In the genomic region with DNA sequence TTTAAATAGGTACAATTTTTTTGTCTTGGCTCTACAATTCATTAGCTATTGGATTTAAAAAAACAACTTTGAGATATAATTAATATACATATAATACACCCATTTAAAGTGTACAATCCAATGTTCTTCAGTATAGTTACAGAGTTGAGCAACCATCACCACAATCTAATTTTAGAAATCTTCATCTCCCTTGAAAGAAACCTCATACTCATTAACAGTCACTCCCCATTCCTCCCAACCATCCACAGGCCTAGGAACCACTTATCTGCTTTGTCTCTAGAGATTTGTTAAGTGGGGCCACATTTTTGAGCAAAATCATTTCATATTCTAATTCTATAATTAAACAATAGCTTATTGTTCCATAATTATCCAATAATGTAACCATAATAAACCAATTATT, we compare ENCODE assay signal across 19 cellular contexts. TPM values are rescaled to one million over a fixed set of nuclear protein-coding genes. Genes with fewer than 3 reads are reported as not detected.
DNase-seq lines count a peak whose midpoint lies in the region; ATAC-seq, FAIRE-seq and TF ChIP-seq lines count a peak whose summit lies in the region.
"Had no signal": no experiment of that assay in that cellular context is flagged by ENCODE, and none has a peak within 500 bp of the region (broad histone marks: within the 10 kb centered on the region; RNA-seq: fewer than 3 reads in every experiment).

No MANE protein-coding gene starts in this region.

- in situ Hi-C loops in K562 (cut with MboI): no loop called here

- H3K9me3 ChIP-seq in K562 (replicated peaks; ENCODE audit: control insufficient read depth, insufficient read depth, low read depth, low read length) (no peaks in the 10 kb centered on the region), psoas muscle (no peaks in the 10 kb centered on the region)
- H3K9me3 ChIP-seq: neutrophil, SJCRH30, thyroid gland had no signal

- peak; percentile 43 for DNase-seq in GM04503 (ENCODE audit: low read depth)
- peak; percentile 75 to 89 for DNase-seq in NOMO-1 (lab: John Stamatoyannopoulos, UW; ENCODE audit: unreplicated experiment in 2 of 2)
- DNase-seq in K562 (ENCODE audit: extremely low read depth in 1 of 4, low spot score in 3 of 4): no peak
- no peak for DNase-seq in psoas muscle
- no peak for DNase-seq in DMS 273 (lab: John Stamatoyannopoulos, UW; ENCODE audit: unreplicated experiment)
- no peak for DNase-seq in SHP77 treated with DMSO at 0.1 percent for 48 hours (lab: John Stamatoyannopoulos, UW)
- DNase-seq in 8988T: no peak
- DNase-seq: activated CD4-positive, alpha-beta T cell treated with anti-CD3 and anti-CD28 coated beads, Interleukin-2, amount 50 U/mL, for 48 hours; activated T-cell treated with anti-CD3 and anti-CD28 coated beads, Interleukin-2, amount 50 U/mL, for 72 hours; CD4-positive, alpha-beta T cell; cerebellar nuclear complex; midbrain; SJCRH30; thyroid gland had no signal

- H3K27me3 ChIP-seq in K562 (ENCODE audit: control insufficient read depth in 2 of 2, insufficient read depth in 2 of 2, low read length in 2 of 2): peaks cover 11 to 30% of the 10 kb centered on the region in 2 experiments
- H3K27me3 ChIP-seq in psoas muscle (ENCODE audit: insufficient read depth in 3 of 3, low read length in 2 of 3): no peaks in the 10 kb centered on the region
- H3K27me3 ChIP-seq: neutrophil, SJCRH30, thyroid gland had no signal

- BruUV-seq in K562 (replicated peaks; lab: Mats Ljungman, UMichigan): no TSS peak

- POLR2A ChIA-PET in K562 (lab: Yijun Ruan, JAX): interaction anchor here (1.2 kb wide), 1 partner anchor 515 kb away, joined by 3 read pairs; no protein-coding TSS in a partner anchor

- intact Hi-C loops in K562 (cut with micrococcal nuclease) (no loop called here), psoas muscle (cut with DNase I) (no loop called here)

- no peak overlapping the region for H3K9ac ChIP-seq in K562 (ENCODE audit: insufficient read depth in 1 of 2, low read depth in 2 of 2, low read length in 2 of 2)

- H3K36me3 ChIP-seq in K562 (ENCODE audit: control insufficient read depth, insufficient read depth, low read length): no peaks in the 10 kb centered on the region
- no peaks in the 10 kb centered on the region for H3K36me3 ChIP-seq in psoas muscle (ENCODE audit: insufficient read depth in 1 of 2, low read depth in 1 of 2)
- H3K36me3 ChIP-seq: neutrophil, SJCRH30, thyroid gland had no signal

- no peaks in the 10 kb centered on the region; the same call in 1 of the 2 replicates for H4K20me1 ChIP-seq in K562 (replicated peaks; ENCODE audit: control insufficient read depth, insufficient read depth, low read length)

- TF ChIP-seq CTCF in K562 (IDR thresholded peaks at IDR 0.05 in 2 of 3, conservative IDR thresholded peaks at IDR 0.05 in 1 of 3; ENCODE audit: insufficient read depth in 2 of 3, low read depth in 1 of 3, low read length in 3 of 3) (no peak), psoas muscle (IDR thresholded peaks at IDR 0.05) (no peak)

- CTCF ChIA-PET in K562 (lab: Yijun Ruan, JAX; ENCODE audit: low intra/inter-chr PET ratio): no interaction called here

- no peak for TF ChIP-seq RAD21 in K562 (CRISPR knock-in tag; conservative IDR thresholded peaks at IDR 0.05 in 1 of 2, IDR thresholded peaks at IDR 0.05 in 1 of 2)

- no peak for ATAC-seq in K562
- peak in 3 of 4 donors; percentile 52 to 77 (median 64) for ATAC-seq in psoas muscle
- ATAC-seq in HG02678 (IDR thresholded peaks at IDR 0.05; ENCODE audit: unreplicated experiment): no peak
- ATAC-seq: activated T-cell treated with anti-CD3 and anti-CD28 coated beads, Interleukin-2, amount 50 U/mL, for 72 hours; sciatic nerve had no signal

- H3K4me1 ChIP-seq in K562 (replicated peaks in 1 of 2; ENCODE audit: control insufficient read depth in 2 of 2, insufficient read depth in 2 of 2, low read length in 2 of 2): no peaks in the 10 kb centered on the region
- H3K4me1 ChIP-seq in psoas muscle: peaks cover 29% of the 10 kb centered on the region

- no peak overlapping the region for H2AFZ ChIP-seq in K562 (ENCODE audit: low read depth, low read length)

- no peak for FAIRE-seq in K562 (lab: Jason Lieb, UNC)
- FAIRE-seq: islet of Langerhans, TTC549 had no signal

- no peak for TF ChIP-seq EP300 in K562 (IDR thresholded peaks at IDR 0.05; ENCODE audit: low read length)

- H3K9me1 ChIP-seq in K562 (ENCODE audit: control insufficient read depth, insufficient read depth, low read length): no peaks in the 10 kb centered on the region

- H3K4me2 ChIP-seq in K562 (ENCODE audit: insufficient read depth, low read length): no peak overlapping the region

- TF ChIP-seq POLR2A in K562 (conservative IDR thresholded peaks at IDR 0.05): no peak

- H3K27ac ChIP-seq in K562 (ENCODE audit: extremely low read depth, low read depth, low read length) (no peak overlapping the region), psoas muscle (no peak overlapping the region)
- H3K27ac ChIP-seq: neutrophil, SJCRH30, thyroid gland had no signal

- no peak overlapping the region for H3K4me3 ChIP-seq in K562
- H3K4me3 ChIP-seq in psoas muscle: no peak overlapping the region
- H3K4me3 ChIP-seq: SJCRH30, thyroid gland had no signal

- no peaks in the 10 kb centered on the region for H3K79me2 ChIP-seq in K562 (ENCODE audit: control insufficient read depth, insufficient read depth, low read length)

TF ChIP-seq in K562, 482 proteins besides CTCF, POLR2A, EP300 and RAD21:
- TF ChIP-seq, protein P1, sequence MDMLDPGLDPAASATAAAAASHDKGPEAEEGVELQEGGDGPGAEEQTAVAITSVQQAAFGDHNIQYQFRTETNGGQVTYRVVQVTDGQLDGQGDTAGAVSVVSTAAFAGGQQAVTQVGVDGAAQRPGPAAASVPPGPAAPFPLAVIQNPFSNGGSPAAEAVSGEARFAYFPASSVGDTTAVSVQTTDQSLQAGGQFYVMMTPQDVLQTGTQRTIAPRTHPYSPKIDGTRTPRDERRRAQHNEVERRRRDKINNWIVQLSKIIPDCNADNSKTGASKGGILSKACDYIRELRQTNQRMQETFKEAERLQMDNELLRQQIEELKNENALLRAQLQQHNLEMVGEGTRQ (CRISPR knock-in tag; IDR thresholded peaks at IDR 0.05): no peak
- TF ChIP-seq ZNF778 (CRISPR knock-in tag; IDR thresholded peaks at IDR 0.05): no peak
- TF ChIP-seq CEBPG (CRISPR knock-in tag; IDR thresholded peaks at IDR 0.05): no peak
- TF ChIP-seq CEBPG (tag; conservative IDR thresholded peaks at IDR 0.05 in 1 of 2, IDR thresholded peaks at IDR 0.05 in 1 of 2): peak in 1 of 2 experiments; percentile 37; a peak in 1 of 4 replicates
- no peak for TF ChIP-seq BRD9 (IDR thresholded peaks at IDR 0.05; ENCODE audit: low read depth, partially characterized antibody)
- peak; percentile 97 for TF ChIP-seq ZNF766 (CRISPR knock-in tag; conservative IDR thresholded peaks at IDR 0.05)
- TF ChIP-seq, protein P2, sequence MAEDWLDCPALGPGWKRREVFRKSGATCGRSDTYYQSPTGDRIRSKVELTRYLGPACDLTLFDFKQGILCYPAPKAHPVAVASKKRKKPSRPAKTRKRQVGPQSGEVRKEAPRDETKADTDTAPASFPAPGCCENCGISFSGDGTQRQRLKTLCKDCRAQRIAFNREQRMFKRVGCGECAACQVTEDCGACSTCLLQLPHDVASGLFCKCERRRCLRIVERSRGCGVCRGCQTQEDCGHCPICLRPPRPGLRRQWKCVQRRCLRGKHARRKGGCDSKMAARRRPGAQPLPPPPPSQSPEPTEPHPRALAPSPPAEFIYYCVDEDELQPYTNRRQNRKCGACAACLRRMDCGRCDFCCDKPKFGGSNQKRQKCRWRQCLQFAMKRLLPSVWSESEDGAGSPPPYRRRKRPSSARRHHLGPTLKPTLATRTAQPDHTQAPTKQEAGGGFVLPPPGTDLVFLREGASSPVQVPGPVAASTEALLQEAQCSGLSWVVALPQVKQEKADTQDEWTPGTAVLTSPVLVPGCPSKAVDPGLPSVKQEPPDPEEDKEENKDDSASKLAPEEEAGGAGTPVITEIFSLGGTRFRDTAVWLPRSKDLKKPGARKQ (CRISPR knock-in tag; IDR thresholded peaks at IDR 0.05): no peak

RNA-seq across cellular contexts. Expression of a gene that starts 32.6 kb away (rescaled TPM):
- total RNA-seq in K562 (2011; cell fraction: chromatin; rRNA removed; ENCODE audit: low replicate concordance): 4.3 and 21.6 TPM in 2 replicates
- total RNA-seq in K562 (2011; cell fraction: nucleolus; rRNA removed): 5.8 and 10.7 TPM in 2 replicates
- total RNA-seq in K562 (2011; cell fraction: nucleoplasm; rRNA removed): 21.6 and 30.1 TPM in 2 replicates
- total RNA-seq in K562 (2014; rRNA removed) (106 and 141 TPM in 2 replicates), K562 (2014; rRNA removed; fragmentation: Illumina TruSeq; extraction: Trizol) (250 and 311 TPM in 2 replicates), K562 (2015; rRNA removed; fragmentation: Illumina TruSeq; extraction: Trizol) (198 and 226 TPM in 2 replicates), K562 (2021) (59.6 and 68.3 TPM in 2 replicates), psoas muscle (100 to 1,000 TPM; 200 to 269 (median 257) TPM)
- polyA plus RNA-seq in K562 (2011; rRNA removed) (49.0 and 79.0 TPM in 2 replicates), K562 (2014; fragmentation: Illumina TruSeq; extraction: Trizol) (152 and 173 TPM in 2 replicates), K562 (2014; fragmentation: Nextera tagmentation; extraction: Ambion mirVana) (100 to 1,000 TPM; 313 to 338 TPM), K562 (2014; rRNA removed) (200 and 228 TPM in 2 replicates), psoas muscle (100 to 1,000 TPM; 400 to 716 (median 536) TPM)
- 7.8 and 22.0 TPM in 2 replicates for polyA plus RNA-seq in K562 (2011; cell fraction: cytosol; rRNA removed)
- 15.4 and 20.4 TPM in 2 replicates for polyA plus RNA-seq in K562 (2011; cell fraction: nucleus; rRNA removed)
- polyA plus RNA-seq in K562 (2012): 59.8 and 170 TPM in 2 replicates
- 15.1 and 16.1 TPM in 2 replicates for polyA minus RNA-seq in K562 (2011; rRNA and poly(A)+ RNA removed)
- 8.4 and 8.6 TPM in 2 replicates for polyA minus RNA-seq in K562 (2011; cell fraction: cytosol; rRNA and poly(A)+ RNA removed)
- polyA minus RNA-seq in K562 (2011; cell fraction: nucleus; rRNA and poly(A)+ RNA removed): 10.0 and 21.0 TPM in 2 replicates

Comparison
In these comparisons a context has a peak if more than half of its experiments do, and no peak if none do; other contexts are left out.
1. DNase-seq: peak in GM04503 (single experiment) and NOMO-1 (2 of 2); none in K562 (0 of 4), psoas muscle (0 of 2), DMS 273 (single experiment), SHP77 treated with DMSO at 0.1 percent for 48 hours (single experiment) and 8988T (single experiment).
2. ATAC-seq: peak in psoas muscle (3 of 4); none in K562 (single experiment) and HG02678 (single experiment).